36 cellular contexts compared by ENCODE assay signal in the genomic region with DNA sequence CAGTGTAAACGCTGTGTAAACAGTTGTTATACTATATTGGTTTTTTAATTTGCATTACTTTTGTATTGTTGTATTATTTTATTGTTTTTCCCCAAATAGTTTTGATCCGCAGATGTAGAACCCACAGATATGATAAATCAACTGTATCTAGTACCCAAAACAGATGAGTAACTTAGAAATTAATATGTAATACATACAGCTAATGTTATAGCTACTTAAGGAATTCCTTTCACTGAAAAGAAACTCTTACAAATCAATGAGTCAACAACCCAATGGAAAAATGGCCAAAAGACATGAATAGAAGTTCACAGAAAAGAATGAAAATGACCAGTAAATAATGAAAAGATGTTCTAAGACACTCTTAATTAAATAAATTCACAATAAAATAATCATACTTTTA.
"Had no signal": no experiment of that assay in that cellular context is flagged by ENCODE, and none has a peak within 500 bp of the region (broad histone marks: within the 10 kb centered on the region; RNA-seq: fewer than 3 reads in every experiment).

No MANE protein-coding gene starts in this region.

- H3K36me3 ChIP-seq: brain microvascular endothelial cell, SJSA1 had no signal

- ATAC-seq: activated CD8-positive, alpha-beta memory T cell treated with anti-CD3 and anti-CD28 coated beads, Interleukin-2, amount 10 ng/mL, durations not matched to agents 7 days and 5 days; activated naive CD8-positive, alpha-beta T cell treated with anti-CD3 and anti-CD28 coated beads, Interleukin-2, amount 50 U/mL, for 24 hours had no signal

- H3K27ac ChIP-seq: brain microvascular endothelial cell, PC-9, SJSA1, VCaP had no signal

- H3K4me3 ChIP-seq: PC-9, SJSA1 had no signal

- H3K4me3 Mint-ChIP-seq: activated B cell treated with CpG ODN at 0.5 μM for 24 hours; activated CD4-positive, alpha-beta memory T cell treated with anti-CD3 and anti-CD28 coated beads, Interleukin-2, amount 10 ng/mL, durations not matched to agents 7 days and 5 days; activated CD8-positive, alpha-beta memory T cell treated with anti-CD3 and anti-CD28 coated beads, Interleukin-2, amount 10 ng/mL, durations not matched to agents 7 days and 5 days; activated naive CD4-positive, alpha-beta T cell treated with anti-CD3 and anti-CD28 coated beads, Interleukin-2, amount 10 ng/mL, durations not matched to agents 7 days and 5 days; activated naive CD8-positive, alpha-beta T cell; activated naive CD8-positive, alpha-beta T cell treated with anti-CD3 and anti-CD28 coated beads, Interleukin-2, amount 50 U/mL, for 24 hours had no signal

- H3K27ac Mint-ChIP-seq: activated B cell treated with CpG ODN at 0.5 μM for 24 hours; activated CD4-positive, alpha-beta memory T cell treated with anti-CD3 and anti-CD28 coated beads, Interleukin-2, amount 10 ng/mL, durations not matched to agents 7 days and 5 days; activated CD8-positive, alpha-beta memory T cell treated with anti-CD3 and anti-CD28 coated beads, Interleukin-2, amount 10 ng/mL, durations not matched to agents 7 days and 5 days; activated naive CD4-positive, alpha-beta T cell treated with anti-CD3 and anti-CD28 coated beads, Interleukin-2, amount 10 ng/mL, durations not matched to agents 7 days and 5 days; activated naive CD8-positive, alpha-beta T cell; activated naive CD8-positive, alpha-beta T cell treated with anti-CD3 and anti-CD28 coated beads, Interleukin-2, amount 50 U/mL, for 24 hours had no signal

- H3K4me1 Mint-ChIP-seq: activated B cell treated with CpG ODN at 0.5 μM for 24 hours; activated CD4-positive, alpha-beta memory T cell treated with anti-CD3 and anti-CD28 coated beads, Interleukin-2, amount 10 ng/mL, durations not matched to agents 7 days and 5 days; activated CD8-positive, alpha-beta memory T cell treated with anti-CD3 and anti-CD28 coated beads, Interleukin-2, amount 10 ng/mL, durations not matched to agents 7 days and 5 days; activated naive CD4-positive, alpha-beta T cell treated with anti-CD3 and anti-CD28 coated beads, Interleukin-2, amount 10 ng/mL, durations not matched to agents 7 days and 5 days; activated naive CD8-positive, alpha-beta T cell treated with anti-CD3 and anti-CD28 coated beads, Interleukin-2, amount 50 U/mL, for 24 hours had no signal

- DNase-seq: activated B cell treated with CpG ODN at 0.5 μM for 24 hours; activated CD4-positive, alpha-beta memory T cell treated with anti-CD3 and anti-CD28 coated beads, Interleukin-2, amount 10 ng/mL, durations not matched to agents 7 days and 5 days; activated CD4-positive, alpha-beta T cell treated with anti-CD3 and anti-CD28 coated beads for 4 hours; activated CD4-positive, CD25-positive, alpha-beta regulatory T cell treated with anti-CD3 and anti-CD28 coated beads, Interleukin-2, amount 50 U/mL, for 72 hours; activated CD8-positive, alpha-beta memory T cell treated with anti-CD3 and anti-CD28 coated beads for 24 hours; activated CD8-positive, alpha-beta memory T cell treated with anti-CD3 and anti-CD28 coated beads, Interleukin-2, amount 10 ng/mL, durations not matched to agents 7 days and 5 days; activated CD8-positive, alpha-beta memory T cell treated with anti-CD3 and anti-CD28 coated beads, Interleukin-2, amount 50 U/mL, for 48 hours; activated effector memory CD4-positive, alpha-beta T cell treated with Interleukin-2 at 50 U/mL for 16 hours; activated naive CD4-positive, alpha-beta T cell treated with anti-CD3 and anti-CD28 coated beads, Interleukin-2, amount 10 ng/mL, durations not matched to agents 7 days and 5 days; activated naive CD8-positive, alpha-beta T cell treated with anti-CD3 and anti-CD28 coated beads, Interleukin-2, amount 50 U/mL, for 24 hours; activated T-cell treated with anti-CD3 and anti-CD28 coated beads, Interleukin-2, amount 50 U/mL, for 48 hours; anterior cingulate cortex; brain microvascular endothelial cell; central memory CD4-positive, alpha-beta T cell; Kasumi-1; MM.1S; MV-4-11; NCI-H1092; NCI-H1436 treated with DMSO at 0.1 percent for 48 hours; NCI-H1694 treated with DMSO at 0.1 percent for 48 hours; NCI-H2029; NCI-H2107; NCI-H2171; NCI-H510A; NCI-H526; NCI-H748 treated with DMSO at 0.1 percent for 48 hours; NK-92 treated with Interleukin-12 subunit alpha and Interleukin-12 subunit beta, amount 100 ng/mL, for 24 hours; PC-9; SHP77 treated with DMSO at 0.1 percent for 48 hours; SW 1271; T-helper 1 cell; T-helper 2 cell; T-helper 9 cell had no signal

- H3K9me3 ChIP-seq: SJSA1 had no signal

- H3K27me3 ChIP-seq: brain microvascular endothelial cell, SJSA1 had no signal

- H3K4me2 ChIP-seq: PC-9 had no signal

- H3K9me3 Mint-ChIP-seq: activated B cell treated with CpG ODN at 0.5 μM for 24 hours; activated CD4-positive, alpha-beta memory T cell treated with anti-CD3 and anti-CD28 coated beads, Interleukin-2, amount 10 ng/mL, durations not matched to agents 7 days and 5 days; activated naive CD4-positive, alpha-beta T cell treated with anti-CD3 and anti-CD28 coated beads, Interleukin-2, amount 10 ng/mL, durations not matched to agents 7 days and 5 days; activated naive CD8-positive, alpha-beta T cell treated with anti-CD3 and anti-CD28 coated beads, Interleukin-2, amount 50 U/mL, for 24 hours had no signal

- H3K27me3 Mint-ChIP-seq: activated CD8-positive, alpha-beta memory T cell treated with anti-CD3 and anti-CD28 coated beads, Interleukin-2, amount 10 ng/mL, durations not matched to agents 7 days and 5 days; activated naive CD4-positive, alpha-beta T cell treated with anti-CD3 and anti-CD28 coated beads, Interleukin-2, amount 10 ng/mL, durations not matched to agents 7 days and 5 days; activated naive CD8-positive, alpha-beta T cell had no signal

- H3K36me3 Mint-ChIP-seq: activated CD8-positive, alpha-beta memory T cell treated with anti-CD3 and anti-CD28 coated beads, Interleukin-2, amount 10 ng/mL, durations not matched to agents 7 days and 5 days; activated naive CD4-positive, alpha-beta T cell treated with anti-CD3 and anti-CD28 coated beads, Interleukin-2, amount 10 ng/mL, durations not matched to agents 7 days and 5 days; activated naive CD8-positive, alpha-beta T cell had no signal

- H2AFZ ChIP-seq: PC-9 had no signal
